Comparison of ENCODE assay signal across 1 cellular context in genomic region chr11:32829157-32829679, GRCh38.
TF ChIP-seq lines count a peak whose summit lies in the region.

No MANE protein-coding gene starts in this region.

TF ChIP-seq in GM12878, 131 proteins besides CTCF, POLR2A, EP300 and RAD21 (continued from another document and continues in another):
- no peak for TF ChIP-seq NKRF (conservative IDR thresholded peaks at IDR 0.05)
- no peak for TF ChIP-seq SIN3A (IDR thresholded peaks at IDR 0.05; ENCODE audit: low read depth, low read length)
- TF ChIP-seq E2F4 (IDR thresholded peaks at IDR 0.05; ENCODE audit: low read depth, low read length) = no peak
- TF ChIP-seq SREBF1 (IDR thresholded peaks at IDR 0.05; ENCODE audit: low read length) = no peak
- no peak for TF ChIP-seq KLF5 (IDR thresholded peaks at IDR 0.05; ENCODE audit: partially characterized antibody)
- no peak for TF ChIP-seq CBX3 (IDR thresholded peaks at IDR 0.05; ENCODE audit: borderline replicate concordance, low read depth)
- TF ChIP-seq KAT2A (conservative IDR thresholded peaks at IDR 0.05; ENCODE audit: control insufficient read depth, low read depth, low read length) = no peak
- peak; percentile 70 for TF ChIP-seq ATF2 (IDR thresholded peaks at IDR 0.05; ENCODE audit: low read length)
- TF ChIP-seq NFXL1 (IDR thresholded peaks at IDR 0.05; ENCODE audit: borderline replicate concordance) = no peak
- no peak for TF ChIP-seq IRF4 (IDR thresholded peaks at IDR 0.05; ENCODE audit: low read depth, low read length)
- TF ChIP-seq ZNF24 (IDR thresholded peaks at IDR 0.05) = no peak
- TF ChIP-seq ZNF687 (IDR thresholded peaks at IDR 0.05) = no peak
- no peak for TF ChIP-seq ZNF384 (IDR thresholded peaks at IDR 0.05; ENCODE audit: borderline replicate concordance, low read depth, low read length)
- no peak for TF ChIP-seq USF1 (IDR thresholded peaks at IDR 0.05; ENCODE audit: borderline replicate concordance, extremely low read length, insufficient read depth, low read depth, low read length)
- TF ChIP-seq HDGF (IDR thresholded peaks at IDR 0.05) = no peak
- no peak for TF ChIP-seq HDAC6 (IDR thresholded peaks at IDR 0.05; ENCODE audit: unreplicated experiment)
- no peak for TF ChIP-seq TAF1 (IDR thresholded peaks at IDR 0.05; ENCODE audit: borderline replicate concordance, low read depth, low read length)
- TF ChIP-seq ZBTB11 (CRISPR knock-in tag; IDR thresholded peaks at IDR 0.05) = no peak
- no peak for TF ChIP-seq SUZ12 (IDR thresholded peaks at IDR 0.05; ENCODE audit: unreplicated experiment)
- no peak for TF ChIP-seq SUPT20H (IDR thresholded peaks at IDR 0.05; ENCODE audit: borderline replicate concordance, control insufficient read depth, low read depth, low read length)
- no peak for TF ChIP-seq IKZF1 (conservative IDR thresholded peaks at IDR 0.05)
- TF ChIP-seq NFIC (IDR thresholded peaks at IDR 0.05; ENCODE audit: low read depth, low read length) = peak; percentile 52; the same call in 1 of the 2 replicates
- no peak for TF ChIP-seq CBFB (IDR thresholded peaks at IDR 0.05; ENCODE audit: low read depth)
- no peak for TF ChIP-seq SP1 (IDR thresholded peaks at IDR 0.05; ENCODE audit: low read depth, low read length)
- TF ChIP-seq GABPA (IDR thresholded peaks at IDR 0.05; ENCODE audit: low read depth) = no peak
- TF ChIP-seq RB1 (IDR thresholded peaks at IDR 0.05; ENCODE audit: borderline replicate concordance) = no peak
- no peak for TF ChIP-seq YBX1 (IDR thresholded peaks at IDR 0.05)
- TF ChIP-seq BCL11A (IDR thresholded peaks at IDR 0.05; ENCODE audit: low read depth, low read length) = no peak
- no peak for TF ChIP-seq TCF7 (IDR thresholded peaks at IDR 0.05; ENCODE audit: borderline replicate concordance)
- TF ChIP-seq FOXM1 (IDR thresholded peaks at IDR 0.05; ENCODE audit: low read depth, low read length) = no peak
- TF ChIP-seq STAT1 (conservative IDR thresholded peaks at IDR 0.05) = no peak
- TF ChIP-seq HSF1 (IDR thresholded peaks at IDR 0.05; ENCODE audit: low read depth, low read length) = peak; percentile 89
- no peak; the same call in 1 of the 2 replicates for TF ChIP-seq NBN (IDR thresholded peaks at IDR 0.05)
- TF ChIP-seq CREM (IDR thresholded peaks at IDR 0.05; ENCODE audit: low read depth) = no peak
- no peak for TF ChIP-seq CHD4 (IDR thresholded peaks at IDR 0.05)
- TF ChIP-seq EGR1 (IDR thresholded peaks at IDR 0.05; ENCODE audit: borderline replicate concordance in 1 of 2, low read depth in 2 of 2, low read length in 2 of 2) = no peak
- no peak for TF ChIP-seq POLR2AphosphoS2 (IDR thresholded peaks at IDR 0.05; ENCODE audit: low read depth, low read length)
- no peak for TF ChIP-seq CHD2 (IDR thresholded peaks at IDR 0.05; ENCODE audit: borderline replicate concordance, low read depth, low read length)
- no peak for TF ChIP-seq SMC3 (IDR thresholded peaks at IDR 0.05; ENCODE audit: borderline replicate concordance, low read length)
- TF ChIP-seq BCLAF1 (IDR thresholded peaks at IDR 0.05) = no peak
- no peak for TF ChIP-seq BCL3 (IDR thresholded peaks at IDR 0.05; ENCODE audit: borderline replicate concordance, insufficient read depth, low read depth, low read length, poor library complexity, severe bottlenecking)
- peak; percentile 24; the same call in 1 of the 2 replicates for TF ChIP-seq MTA2 (IDR thresholded peaks at IDR 0.05; ENCODE audit: low read depth)
- 0 out of 2 replicates have a peak, but pooled peaks have one; percentile 64 for TF ChIP-seq RELB (IDR thresholded peaks at IDR 0.05; ENCODE audit: low read depth)
